In genomic region chr2:5546176-5546575, GRCh38 we compare ENCODE assay signal across 1 cellular context.
TF ChIP-seq lines count a peak whose summit lies in the region.

No MANE protein-coding gene starts in this region.

TF ChIP-seq in IMR-90, 13 proteins besides CTCF, POLR2A, EP300 and RAD21 (continued from another document):
- TF ChIP-seq CEBPB (IDR thresholded peaks at IDR 0.05; ENCODE audit: low read depth, low read length) (no peak), SMC3 (IDR thresholded peaks at IDR 0.05; ENCODE audit: low read depth, low read length) (no peak), RCOR1 (IDR thresholded peaks at IDR 0.05; ENCODE audit: insufficient replicate concordance, low read length) (no peak), MXI1 (IDR thresholded peaks at IDR 0.05; ENCODE audit: borderline replicate concordance, low read depth, low read length) (no peak), NFE2L2 (IDR thresholded peaks at IDR 0.05; ENCODE audit: low read depth, low read length) (no peak), CHD1 (IDR thresholded peaks at IDR 0.05; ENCODE audit: low read depth, low read length) (no peak)
